Comparison of ENCODE assay signal across 14 cellular contexts in genomic region chr18:54871231-54871630, GRCh38.
"Had no signal": no experiment of that assay in that cellular context is flagged by ENCODE, and none has a peak within 500 bp of the region (broad histone marks: within the 10 kb centered on the region; RNA-seq: fewer than 3 reads in every experiment).

No MANE protein-coding gene starts in this region.

- ATAC-seq: mucosa of descending colon had no signal

- DNase-seq: activated CD4-positive, alpha-beta T cell treated with anti-CD3 and anti-CD28 coated beads, Interleukin-2, amount 50 U/mL, for 1 hour; activated CD4-positive, CD25-positive, alpha-beta regulatory T cell treated with anti-CD3 and anti-CD28 coated beads, Interleukin-2, amount 50 U/mL, for 72 hours; activated CD8-positive, alpha-beta memory T cell treated with anti-CD3 and anti-CD28 coated beads for 24 hours; activated CD8-positive, alpha-beta memory T cell treated with anti-CD3 and anti-CD28 coated beads, Interleukin-2, amount 50 U/mL, for 48 hours; activated effector memory CD4-positive, alpha-beta T cell treated with Interleukin-2 at 50 U/mL for 16 hours; activated naive CD4-positive, alpha-beta T cell treated with anti-CD3 and anti-CD28 coated beads, Interleukin-2, amount 50 U/mL, for 16 hours; activated T-cell treated with anti-CD3 and anti-CD28 coated beads, Interleukin-2, amount 50 U/mL, for 48 hours; mesenchymal stem cell; mucosa of descending colon; naive B cell; stimulated activated CD8-positive, alpha-beta memory T cell treated with anti-CD3 and anti-CD28 coated beads, Interleukin-4, amount 100 ng/mL, for 48 hours; stimulated activated naive CD4-positive, alpha-beta T cell treated with Interleukin-2 at 50 U/mL for 16 hours; T-helper 9 cell; thyroid gland had no signal
